Comparison of ENCODE assay signal across 19 cellular contexts in genomic region chr1:221334082-221334481, GRCh38.
DNase-seq lines count a peak whose midpoint lies in the region; ATAC-seq, FAIRE-seq and TF ChIP-seq lines count a peak whose summit lies in the region.
"Had no signal": no experiment of that assay in that cellular context is flagged by ENCODE, and none has a peak within 500 bp of the region (broad histone marks: within the 10 kb centered on the region; RNA-seq: fewer than 3 reads in every experiment).

No MANE protein-coding gene starts in this region.

- no peaks in the 10 kb centered on the region for H4K20me1 ChIP-seq in endothelial cell of umbilical vein (replicated peaks; ENCODE audit: control insufficient read depth, extremely low read depth, insufficient read depth, low read length)

- no peak overlapping the region for H3K14ac ChIP-seq in mesenchymal stem cell (ENCODE audit: low read length in 2 of 2)

- no peaks in the 10 kb centered on the region for H3K79me2 ChIP-seq in endothelial cell of umbilical vein (ENCODE audit: control insufficient read depth, insufficient read depth, low read length)

- no peak for TF ChIP-seq CTCF in right atrium auricular region (IDR thresholded peaks at IDR 0.05)
- no peak for TF ChIP-seq CTCF in endothelial cell of umbilical vein (IDR thresholded peaks at IDR 0.05; ENCODE audit: extremely low read depth in 1 of 2, insufficient read depth in 1 of 2, low read depth in 1 of 2, low read length in 2 of 2)
- TF ChIP-seq CTCF in upper lobe of right lung (IDR thresholded peaks at IDR 0.05), result no peak

- H4K8ac ChIP-seq in mesenchymal stem cell (ENCODE audit: low read length), result no peak overlapping the region

- H2AFZ ChIP-seq in endothelial cell of umbilical vein (ENCODE audit: low read depth, low read length), result no peak overlapping the region
- no peak overlapping the region for H2AFZ ChIP-seq in mesenchymal stem cell (ENCODE audit: low read depth, low read length)
- H2AFZ ChIP-seq: GM23248 had no signal

- peak overlapping the region in 1 of 2 experiments; percentile 93 for H2BK12ac ChIP-seq in mesenchymal stem cell (ENCODE audit: low read length in 2 of 2)

- H3K4me3 ChIP-seq in right atrium auricular region (no peak overlapping the region), endothelial cell of umbilical vein (replicated peaks in 1 of 3; ENCODE audit: insufficient read depth in 1 of 3, low read depth in 1 of 3, low read length in 3 of 3) (no peak overlapping the region), mesenchymal stem cell (ENCODE audit: insufficient read depth in 1 of 2, low read depth in 1 of 2, low read length in 2 of 2) (no peak overlapping the region), upper lobe of right lung (no peak overlapping the region)
- H3K4me3 ChIP-seq: GM23248, pancreas had no signal

- no peak overlapping the region for H3K23ac ChIP-seq in mesenchymal stem cell (ENCODE audit: low read length in 2 of 2)

- H3K36me3 ChIP-seq in right atrium auricular region, result no peaks in the 10 kb centered on the region
- H3K36me3 ChIP-seq in endothelial cell of umbilical vein (ENCODE audit: control insufficient read depth in 2 of 2, extremely low read depth in 1 of 2, insufficient read depth in 2 of 2, low read length in 2 of 2), result no peaks in the 10 kb centered on the region
- H3K36me3 ChIP-seq in mesenchymal stem cell (ENCODE audit: control insufficient read depth in 1 of 2, insufficient read depth in 2 of 2, low read depth in 1 of 2, low read length in 2 of 2), result no peaks in the 10 kb centered on the region
- no peaks in the 10 kb centered on the region for H3K36me3 ChIP-seq in upper lobe of right lung
- H3K36me3 ChIP-seq: pancreas had no signal

- TF ChIP-seq POLR2A in endothelial cell of umbilical vein (IDR thresholded peaks at IDR 0.05; ENCODE audit: low read depth, low read length), result no peak

- peak overlapping the region in 1 of 2 experiments; percentile 99 for H3K18ac ChIP-seq in mesenchymal stem cell (ENCODE audit: low read depth in 1 of 2, low read length in 2 of 2)

- H4K91ac ChIP-seq in mesenchymal stem cell (ENCODE audit: low read length), result no peak overlapping the region

- H3K4me2 ChIP-seq in endothelial cell of umbilical vein (ENCODE audit: insufficient read depth, low read length), result no peak overlapping the region
- H3K4me2 ChIP-seq in mesenchymal stem cell (ENCODE audit: low read length, poor library complexity, severe bottlenecking), result no peak overlapping the region

- intact Hi-C loops in left cardiac atrium (cut with DNase I), result no loop called here
- intact Hi-C loops in endothelial cell of umbilical vein (cut with micrococcal nuclease), result no loop called here
- intact Hi-C loops in upper lobe of right lung (cut with DNase I), result no loop called here

- dilution Hi-C loops in endothelial cell of umbilical vein (cut with MboI; ENCODE audit: extremely low pct_ligation_motif_present, low sequenced_read_pairs), result no loop called here

- DNase-seq in left cardiac atrium (no peak), right atrium auricular region (ENCODE audit: low spot score) (no peak), endothelial cell of umbilical vein (ENCODE audit: low read depth, low spot score) (peak; percentile 39), mesenchymal stem cell (peak; percentile 39), upper lobe of right lung (no peak), SHP77 (lab: John Stamatoyannopoulos, UW) (no peak)
- DNase-seq in activated CD8-positive, alpha-beta memory T cell treated with anti-CD3 and anti-CD28 coated beads for 24 hours, result no peak
- DNase-seq: activated CD4-positive, alpha-beta T cell treated with anti-CD3 and anti-CD28 coated beads for 36 hours; activated CD8-positive, alpha-beta memory T cell treated with anti-CD3 and anti-CD28 coated beads, Interleukin-2, amount 50 U/mL, for 4 hours; activated naive CD4-positive, alpha-beta T cell; CD4-positive, alpha-beta T cell; DMS79; GM23248; kidney glomerular epithelial cell; NCI-H446; pancreas; T-helper 9 cell had no signal

- H3K27me3 ChIP-seq in right atrium auricular region (no peaks in the 10 kb centered on the region), endothelial cell of umbilical vein (ENCODE audit: control insufficient read depth in 2 of 2, insufficient read depth in 2 of 2, low read length in 2 of 2) (no peaks in the 10 kb centered on the region), mesenchymal stem cell (ENCODE audit: control insufficient read depth in 1 of 2, insufficient read depth in 1 of 2, low read length in 2 of 2) (no peaks in the 10 kb centered on the region), upper lobe of right lung (no peaks in the 10 kb centered on the region)
- H3K27me3 ChIP-seq: pancreas had no signal

- H2BK5ac ChIP-seq in mesenchymal stem cell (ENCODE audit: low read depth, low read length, poor library complexity, severe bottlenecking), result no peak overlapping the region

- H3K9me1 ChIP-seq in endothelial cell of umbilical vein (replicated peaks; ENCODE audit: control insufficient read depth, extremely low read depth, insufficient read depth, low read length), result no peaks in the 10 kb centered on the region

- H3K4ac ChIP-seq in mesenchymal stem cell (ENCODE audit: low read depth in 1 of 2, low read length in 2 of 2), result no peak overlapping the region

- POLR2A ChIA-PET in endothelial cell of umbilical vein (lab: Charles Lee), result no interaction called here

- no peak for FAIRE-seq in endothelial cell of umbilical vein (lab: Jason Lieb, UNC)
- FAIRE-seq: A204.1, pancreas had no signal

- no TSS peak for BruUV-seq in endothelial cell of umbilical vein (replicated peaks; lab: Mats Ljungman, UMichigan)

- H3K27ac ChIP-seq in right atrium auricular region, result peak overlapping the region in 1 of 2 donors; percentile 18
- H3K27ac ChIP-seq in endothelial cell of umbilical vein (ENCODE audit: insufficient read depth, low read depth, low read length), result no peak overlapping the region
- no peak overlapping the region for H3K27ac ChIP-seq in mesenchymal stem cell (ENCODE audit: low read length, poor library complexity, severe bottlenecking)
- H3K27ac ChIP-seq in upper lobe of right lung, result peak overlapping the region; percentile 51
- H3K27ac ChIP-seq: pancreas had no signal

- H2AK5ac ChIP-seq in mesenchymal stem cell (ENCODE audit: low read length, severe bottlenecking), result no peak overlapping the region

- H3K9me3 ChIP-seq in right atrium auricular region (peaks cover 0 to 18% of the 10 kb centered on the region in 2 donors), endothelial cell of umbilical vein (replicated peaks; ENCODE audit: control insufficient read depth, insufficient read depth, low read length) (no peaks in the 10 kb centered on the region), mesenchymal stem cell (ENCODE audit: control insufficient read depth, low read length) (peaks cover 40% of the 10 kb centered on the region), upper lobe of right lung (peaks cover 13% of the 10 kb centered on the region)
- H3K9me3 ChIP-seq: pancreas had no signal

- no peaks in the 10 kb centered on the region for H3K79me1 ChIP-seq in mesenchymal stem cell (replicated peaks; ENCODE audit: low read length, poor library complexity, severe bottlenecking)

- CTCF ChIA-PET in endothelial cell of umbilical vein (lab: Charles Lee), result interaction anchor here (1.4 kb wide), 1 partner anchor 70 kb away, joined by 3 read pairs; no protein-coding TSS in a partner anchor

- H2BK120ac ChIP-seq in mesenchymal stem cell (ENCODE audit: low read depth, low read length), result peak overlapping the region; percentile 93

- H3K9ac ChIP-seq in endothelial cell of umbilical vein (replicated peaks; ENCODE audit: extremely low read depth, insufficient read depth, low read length) (no peak overlapping the region), mesenchymal stem cell (ENCODE audit: low read length) (no peak overlapping the region)

- ATAC-seq in left cardiac atrium (peak; percentile 18 to 38), upper lobe of right lung (peak; percentile 71), esophagus mucosa (no peak)
- ATAC-seq: activated CD4-positive, alpha-beta T cell treated with anti-CD3 and anti-CD28 coated beads for 36 hours had no signal

- H2BK15ac ChIP-seq in mesenchymal stem cell (ENCODE audit: low read depth, poor library complexity, severe bottlenecking), result no peak overlapping the region

- H3K4me1 ChIP-seq in right atrium auricular region (peaks cover 0 to 30% of the 10 kb centered on the region in 2 donors), endothelial cell of umbilical vein (ENCODE audit: control insufficient read depth, extremely low read depth, insufficient read depth, low read length) (no peaks in the 10 kb centered on the region), mesenchymal stem cell (ENCODE audit: control insufficient read depth, insufficient read depth, low read depth, low read length) (peaks cover 5% of the 10 kb centered on the region), upper lobe of right lung (peaks cover 25% of the 10 kb centered on the region)
- H3K4me1 ChIP-seq: pancreas had no signal

- WGBS in mesenchymal stem cell, result 0% methylated on average over 1 of the region's 2 CpGs

TF ChIP-seq in endothelial cell of umbilical vein, 7 proteins besides CTCF, POLR2A, EP300 and RAD21:
- TF ChIP-seq POLR2AphosphoS5 (IDR thresholded peaks at IDR 0.05; ENCODE audit: insufficient read depth, low read depth, low read length), result no peak
- no peak for TF ChIP-seq MYC (IDR thresholded peaks at IDR 0.05; ENCODE audit: low read depth, low read length)
- no peak for TF ChIP-seq EZH2 (IDR thresholded peaks at IDR 0.05; ENCODE audit: borderline replicate concordance, low read depth, low read length, severe bottlenecking)
- TF ChIP-seq GATA2 (IDR thresholded peaks at IDR 0.05; ENCODE audit: insufficient read depth, insufficient read length, low read depth, low read length), result no peak
- TF ChIP-seq, protein P1, sequence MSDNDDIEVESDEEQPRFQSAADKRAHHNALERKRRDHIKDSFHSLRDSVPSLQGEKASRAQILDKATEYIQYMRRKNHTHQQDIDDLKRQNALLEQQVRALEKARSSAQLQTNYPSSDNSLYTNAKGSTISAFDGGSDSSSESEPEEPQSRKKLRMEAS (IDR thresholded peaks at IDR 0.05; ENCODE audit: insufficient read depth, insufficient read length), result no peak
- no peak for TF ChIP-seq FOS (IDR thresholded peaks at IDR 0.05; ENCODE audit: borderline replicate concordance, insufficient read depth, low read length)

Comparison
In these comparisons a context has a peak if more than half of its experiments do, and no peak if none do; other contexts are left out.
1. DNase-seq: peak in endothelial cell of umbilical vein (single experiment) and mesenchymal stem cell (single experiment); none in left cardiac atrium (single experiment), right atrium auricular region (single experiment), upper lobe of right lung (single experiment), activated CD8-positive, alpha-beta memory T cell treated with anti-CD3 and anti-CD28 coated beads for 24 hours (single experiment) and SHP77 (0 of 2).